2 cellular contexts compared by ENCODE assay signal in the genomic region with DNA sequence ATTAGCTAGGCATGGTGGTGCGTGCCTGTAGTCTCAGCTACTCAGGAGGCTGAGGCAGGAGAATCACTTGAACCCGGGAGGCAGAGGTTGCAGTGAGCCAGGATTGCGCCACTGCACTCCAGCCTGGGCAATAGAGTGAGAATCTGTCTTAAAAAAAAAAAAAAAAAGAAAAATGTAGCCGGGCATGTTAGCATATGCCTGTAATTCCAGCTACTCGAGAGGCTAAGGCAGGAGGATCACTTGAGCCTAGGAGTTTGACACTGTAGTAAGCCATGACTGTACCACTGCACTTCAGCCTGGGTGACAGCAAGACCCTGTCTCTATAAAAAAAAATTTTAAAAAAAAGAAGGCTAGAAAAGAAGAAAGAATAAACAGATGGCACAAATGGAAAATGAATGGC. TPM values are rescaled to one million over a fixed set of nuclear protein-coding genes. Genes with fewer than 3 reads are reported as not detected.
"Had no signal": no experiment of that assay in that cellular context is flagged by ENCODE, and none has a peak within 500 bp of the region (broad histone marks: within the 10 kb centered on the region; RNA-seq: fewer than 3 reads in every experiment).

No MANE protein-coding gene starts in this region.

RNA-seq across cellular contexts. Expression of a gene that starts 46.3 kb away (rescaled TPM):
- total RNA-seq: thoracic aorta had no signal
- polyA plus RNA-seq: naive thymus-derived CD8-positive, alpha-beta T cell had no signal
